30 cellular contexts compared by ENCODE assay signal in genomic region chrX:149682956-149683947, GRCh38. TPM values are rescaled to one million over a fixed set of nuclear protein-coding genes. Genes with fewer than 3 reads are reported as not detected.
"Had no signal": no experiment of that assay in that cellular context is flagged by ENCODE, and none has a peak within 500 bp of the region (broad histone marks: within the 10 kb centered on the region; RNA-seq: fewer than 3 reads in every experiment).

No MANE protein-coding gene starts in this region.

- H3K27me3 Mint-ChIP-seq: activated CD4-positive, alpha-beta T cell treated with anti-CD3 and anti-CD28 coated beads, Interleukin-2, amount 10 ng/mL, durations not matched to agents 7 days and 5 days; activated naive CD8-positive, alpha-beta T cell treated with anti-CD3 and anti-CD28 coated beads, Interleukin-2, amount 50 U/mL, for 24 hours; naive B cell; stimulated activated memory B cell treated with anti-CD40 and anti-IgM and Interleukin-4, amounts not matched to agents 10 μg/mL and 1 μg/mL and 100 μg/mL, for 72 hours had no signal

- H3K27ac Mint-ChIP-seq: activated CD4-positive, alpha-beta T cell treated with anti-CD3 and anti-CD28 coated beads, Interleukin-2, amount 10 ng/mL, durations not matched to agents 7 days and 5 days; activated CD8-positive, alpha-beta T cell treated with anti-CD3 and anti-CD28 coated beads, Interleukin-2, amount 10 ng/mL, durations not matched to agents 7 days and 5 days; activated naive CD4-positive, alpha-beta T cell treated with anti-CD3 and anti-CD28 coated beads, Interleukin-2, amount 10 ng/mL, durations not matched to agents 7 days and 5 days; activated naive CD8-positive, alpha-beta T cell treated with anti-CD3 and anti-CD28 coated beads, Interleukin-2, amount 50 U/mL, for 24 hours; immature natural killer cell; memory B cell; naive B cell; stimulated activated memory B cell treated with anti-CD40 and anti-IgM and Interleukin-4, amounts not matched to agents 10 μg/mL and 1 μg/mL and 100 μg/mL, for 72 hours had no signal

- H3K4me1 ChIP-seq: psoas muscle, upper lobe of right lung had no signal

- DNase-seq: activated CD4-positive, alpha-beta T cell treated with anti-CD3 and anti-CD28 coated beads, Interleukin-2, amount 10 ng/mL, durations not matched to agents 7 days and 5 days; activated CD8-positive, alpha-beta T cell treated with anti-CD3 and anti-CD28 coated beads, Interleukin-2, amount 10 ng/mL, durations not matched to agents 7 days and 5 days; activated effector memory CD4-positive, alpha-beta T cell treated with Interleukin-2 at 50 U/mL for 16 hours; activated naive CD4-positive, alpha-beta T cell treated with anti-CD3 and anti-CD28 coated beads, Interleukin-2, amount 10 ng/mL, durations not matched to agents 7 days and 5 days; activated naive CD8-positive, alpha-beta T cell treated with anti-CD3 and anti-CD28 coated beads, Interleukin-2, amount 50 U/mL, for 24 hours; activated T-cell treated with anti-CD3 and anti-CD28 coated beads, Interleukin-2, amount 50 U/mL, for 4 hours; anterior cingulate cortex; brain microvascular endothelial cell; central memory CD4-positive, alpha-beta T cell; erythroblast; head of caudate nucleus; immature natural killer cell; mucosa of descending colon; naive B cell; psoas muscle; right cardiac atrium; small intestine; stimulated activated CD4-positive, alpha-beta T cell treated with anti-CD3 and anti-CD28 coated beads, Interleukin-4, amount 100 ng/mL, for 4 hours; T1000; upper lobe of right lung had no signal

- H3K9me3 ChIP-seq: mucosa of descending colon, psoas muscle, thoracic aorta, upper lobe of right lung had no signal

- H3K36me3 ChIP-seq: brain microvascular endothelial cell, thoracic aorta, upper lobe of right lung had no signal

- H3K27ac ChIP-seq: brain microvascular endothelial cell, psoas muscle, thoracic aorta, upper lobe of right lung had no signal

- H3K4me3 ChIP-seq: mucosa of descending colon, psoas muscle, thoracic aorta, upper lobe of right lung had no signal

- H3K9me3 Mint-ChIP-seq: activated CD4-positive, alpha-beta T cell treated with anti-CD3 and anti-CD28 coated beads, Interleukin-2, amount 10 ng/mL, durations not matched to agents 7 days and 5 days; activated naive CD4-positive, alpha-beta T cell treated with anti-CD3 and anti-CD28 coated beads, Interleukin-2, amount 10 ng/mL, durations not matched to agents 7 days and 5 days; activated naive CD8-positive, alpha-beta T cell treated with anti-CD3 and anti-CD28 coated beads, Interleukin-2, amount 50 U/mL, for 24 hours; activated T-cell treated with anti-CD3 and anti-CD28 coated beads, Interleukin-2, amount 50 U/mL, for 4 hours; immature natural killer cell; memory B cell; stimulated activated memory B cell treated with anti-CD40 and anti-IgM and Interleukin-4, amounts not matched to agents 10 μg/mL and 1 μg/mL and 100 μg/mL, for 72 hours had no signal

- FAIRE-seq: colon, endometrium, frontal cortex, small intestine had no signal

- H3K27me3 ChIP-seq: brain microvascular endothelial cell, upper lobe of right lung had no signal

- ATAC-seq: activated CD4-positive, CD25-positive, alpha-beta regulatory T cell treated with anti-CD3 and anti-CD28 coated beads, Interleukin-2, amount 50 U/mL, for 24 hours; activated CD8-positive, alpha-beta T cell treated with anti-CD3 and anti-CD28 coated beads, Interleukin-2, amount 10 ng/mL, durations not matched to agents 7 days and 5 days; activated naive CD8-positive, alpha-beta T cell treated with anti-CD3 and anti-CD28 coated beads, Interleukin-2, amount 50 U/mL, for 24 hours; activated T-cell treated with anti-CD3 and anti-CD28 coated beads, Interleukin-2, amount 50 U/mL, for 4 hours; mucosa of descending colon; psoas muscle; right cardiac atrium; stimulated activated memory B cell treated with anti-CD40 and anti-IgM and Interleukin-4, amounts not matched to agents 10 μg/mL and 1 μg/mL and 100 μg/mL, for 72 hours; upper lobe of right lung had no signal

- H3K36me3 Mint-ChIP-seq: activated naive CD4-positive, alpha-beta T cell treated with anti-CD3 and anti-CD28 coated beads, Interleukin-2, amount 10 ng/mL, durations not matched to agents 7 days and 5 days; immature natural killer cell; memory B cell; naive B cell; stimulated activated memory B cell treated with anti-CD40 and anti-IgM and Interleukin-4, amounts not matched to agents 10 μg/mL and 1 μg/mL and 100 μg/mL, for 72 hours had no signal

- H3K4me1 Mint-ChIP-seq: activated CD4-positive, alpha-beta T cell treated with anti-CD3 and anti-CD28 coated beads, Interleukin-2, amount 10 ng/mL, durations not matched to agents 7 days and 5 days; activated naive CD4-positive, alpha-beta T cell treated with anti-CD3 and anti-CD28 coated beads, Interleukin-2, amount 10 ng/mL, durations not matched to agents 7 days and 5 days; activated naive CD8-positive, alpha-beta T cell treated with anti-CD3 and anti-CD28 coated beads, Interleukin-2, amount 50 U/mL, for 24 hours; immature natural killer cell; memory B cell; naive B cell; neural crest cell; stimulated activated memory B cell treated with anti-CD40 and anti-IgM and Interleukin-4, amounts not matched to agents 10 μg/mL and 1 μg/mL and 100 μg/mL, for 72 hours had no signal

- H3K4me3 Mint-ChIP-seq: activated CD4-positive, alpha-beta T cell treated with anti-CD3 and anti-CD28 coated beads, Interleukin-2, amount 10 ng/mL, durations not matched to agents 7 days and 5 days; activated CD8-positive, alpha-beta T cell treated with anti-CD3 and anti-CD28 coated beads, Interleukin-2, amount 10 ng/mL, durations not matched to agents 7 days and 5 days; activated naive CD4-positive, alpha-beta T cell treated with anti-CD3 and anti-CD28 coated beads, Interleukin-2, amount 10 ng/mL, durations not matched to agents 7 days and 5 days; activated naive CD8-positive, alpha-beta T cell treated with anti-CD3 and anti-CD28 coated beads, Interleukin-2, amount 50 U/mL, for 24 hours; activated T-cell treated with anti-CD3 and anti-CD28 coated beads, Interleukin-2, amount 50 U/mL, for 4 hours; immature natural killer cell; memory B cell; naive B cell; neural crest cell; stimulated activated memory B cell treated with anti-CD40 and anti-IgM and Interleukin-4, amounts not matched to agents 10 μg/mL and 1 μg/mL and 100 μg/mL, for 72 hours had no signal

RNA-seq across cellular contexts. Expression of gene MAGEA11, which starts 28.6 kb away (rescaled TPM):
- total RNA-seq: activated CD4-positive, alpha-beta T cell treated with anti-CD3 and anti-CD28 coated beads, Interleukin-2, amount 10 ng/mL, durations not matched to agents 7 days and 5 days; activated CD8-positive, alpha-beta T cell treated with anti-CD3 and anti-CD28 coated beads, Interleukin-2, amount 10 ng/mL, durations not matched to agents 7 days and 5 days; activated T-cell treated with anti-CD3 and anti-CD28 coated beads, Interleukin-2, amount 50 U/mL, for 4 hours; frontal cortex; liver; mucosa of descending colon; neural crest cell; osteocyte; psoas muscle; right cardiac atrium; thoracic aorta; upper lobe of right lung had no signal
- polyA plus RNA-seq: immature natural killer cell, liver, psoas muscle, right cardiac atrium, small intestine had no signal
